Comparison of ENCODE assay signal across 10 cellular contexts in the genomic region with DNA sequence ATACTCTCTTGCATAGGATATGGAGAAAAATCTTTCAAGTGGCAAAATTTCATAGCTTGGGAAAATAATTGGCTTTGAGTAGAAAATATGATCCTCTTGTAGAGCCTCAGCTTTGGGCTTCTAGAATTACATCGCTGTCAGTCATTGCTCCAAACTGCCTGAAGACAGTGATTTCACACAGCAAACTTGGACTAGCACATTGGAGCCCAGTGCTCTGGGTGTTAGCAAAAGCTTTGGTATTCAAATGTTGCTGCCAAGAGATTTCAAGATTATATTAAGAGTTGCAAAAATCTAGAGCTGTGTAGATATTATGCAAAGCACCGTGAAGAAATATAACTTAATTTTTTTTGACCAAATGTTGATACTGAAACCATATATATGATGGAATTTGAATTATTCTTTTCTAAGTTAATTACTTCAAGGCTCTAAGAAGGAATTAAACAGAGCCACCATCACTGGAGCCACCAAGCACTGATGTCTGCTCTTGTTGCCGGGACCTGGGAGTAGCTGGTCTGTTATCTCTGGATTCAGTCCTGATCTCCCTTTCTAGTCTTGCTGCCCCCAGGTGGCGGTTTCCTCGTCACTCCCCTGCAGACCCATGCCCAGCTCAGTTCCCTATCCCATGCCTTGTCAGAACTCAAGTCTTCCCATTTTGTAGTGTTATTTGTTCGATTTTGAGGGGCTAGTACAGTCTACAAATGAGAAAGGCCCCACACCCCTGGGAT.
A peak's percentile ranks its signal among the peaks of the same experiment; 100 is the strongest.
DNase-seq lines count a peak whose midpoint lies in the region; ATAC-seq and TF ChIP-seq lines count a peak whose summit lies in the region.
"Had no signal": no experiment of that assay in that cellular context is flagged by ENCODE, and none has a peak within 500 bp of the region (broad histone marks: within the 10 kb centered on the region; RNA-seq: fewer than 3 reads in every experiment).

No MANE protein-coding gene starts in this region.

- no peaks in the 10 kb centered on the region for H3K79me2 ChIP-seq in OCI-LY3 (ENCODE audit: low read length)

- no peak overlapping the region for H3K4me2 ChIP-seq in OCI-LY3 (ENCODE audit: low read length)

- no peak overlapping the region for H3K9ac ChIP-seq in OCI-LY3 (ENCODE audit: low read length)

- no peaks in the 10 kb centered on the region for H4K20me1 ChIP-seq in OCI-LY3 (ENCODE audit: insufficient read depth, low read length)

- peak; percentile 1 to 14 for DNase-seq in activated CD4-positive, alpha-beta T cell treated with anti-CD3 and anti-CD28 coated beads, Interleukin-2, amount 50 U/mL, for 48 hours
- no peak for DNase-seq in activated CD4-positive, alpha-beta T cell treated with anti-CD3 and anti-CD28 coated beads for 1 hour
- peak; percentile 89 for DNase-seq in esophagus muscularis mucosa (ENCODE audit: extremely low spot score)
- DNase-seq in skeletal muscle cell (ENCODE audit: low read depth): peak; percentile 73
- no peak for DNase-seq in KG1 (lab: John Stamatoyannopoulos, UW)
- DNase-seq: MV-4-11, SIG-M5 had no signal

- H3K27me3 ChIP-seq in OCI-LY3 (ENCODE audit: low read depth, low read length) (no peaks in the 10 kb centered on the region; the same call in 1 of the 2 replicates), esophagus muscularis mucosa (no peaks in the 10 kb centered on the region)

- H3K36me3 ChIP-seq in OCI-LY3 (replicated peaks; ENCODE audit: low read depth, low read length) (no peaks in the 10 kb centered on the region), esophagus muscularis mucosa (no peaks in the 10 kb centered on the region)

- H2AFZ ChIP-seq in OCI-LY3 (ENCODE audit: low read depth, low read length): no peak overlapping the region

- TF ChIP-seq EP300 in esophagus muscularis mucosa (IDR thresholded peaks at IDR 0.05): no peak

- ATAC-seq in GM21423 (IDR thresholded peaks at IDR 0.05; ENCODE audit: unreplicated experiment): no peak
- ATAC-seq in GM19395 (IDR thresholded peaks at IDR 0.05; ENCODE audit: unreplicated experiment): no peak

- H3K4me3 ChIP-seq in OCI-LY3 (ENCODE audit: low read length) (no peak overlapping the region), esophagus muscularis mucosa (no peak overlapping the region), skeletal muscle cell (ENCODE audit: low read depth, low read length) (no peak overlapping the region)

- TF ChIP-seq CTCF in OCI-LY3 (IDR thresholded peaks at IDR 0.05; ENCODE audit: low read depth, low read length) (peak; percentile 48), esophagus muscularis mucosa (IDR thresholded peaks at IDR 0.05) (no peak)

- H3K9me3 ChIP-seq in OCI-LY3 (ENCODE audit: insufficient read depth, low read length) (peaks cover 9% of the 10 kb centered on the region; the same call in 1 of the 2 replicates), esophagus muscularis mucosa (peaks cover 0 to 21% (median 15%) of the 10 kb centered on the region in 4 donors)

- no peak overlapping the region for H3K27ac ChIP-seq in OCI-LY3 (ENCODE audit: low read length)
- H3K27ac ChIP-seq in esophagus muscularis mucosa (replicated peaks in 1 of 4): no peak overlapping the region

- intact Hi-C loops in esophagus muscularis mucosa (cut with DNase I): no loop called here

- TF ChIP-seq POLR2A in esophagus muscularis mucosa (IDR thresholded peaks at IDR 0.05; ENCODE audit: low read depth): no peak

- WGBS in esophagus muscularis mucosa: 78% methylated on average over 6 of the region's 6 CpGs

- H3K4me1 ChIP-seq in OCI-LY3 (ENCODE audit: low read length): no peaks in the 10 kb centered on the region; the same call in 1 of the 2 replicates
- peaks cover 0 to 10% (median 0%) of the 10 kb centered on the region in 4 donors for H3K4me1 ChIP-seq in esophagus muscularis mucosa

Comparison
In these comparisons a context has a peak if more than half of its experiments do, and no peak if none do; other contexts are left out.
1. DNase-seq: peak in activated CD4-positive, alpha-beta T cell treated with anti-CD3 and anti-CD28 coated beads, Interleukin-2, amount 50 U/mL, for 48 hours (2 of 2), esophagus muscularis mucosa (single experiment) and skeletal muscle cell (single experiment); none in activated CD4-positive, alpha-beta T cell treated with anti-CD3 and anti-CD28 coated beads for 1 hour (single experiment) and KG1 (single experiment).